Comparison of ENCODE assay signal across 14 cellular contexts in the genomic region with DNA sequence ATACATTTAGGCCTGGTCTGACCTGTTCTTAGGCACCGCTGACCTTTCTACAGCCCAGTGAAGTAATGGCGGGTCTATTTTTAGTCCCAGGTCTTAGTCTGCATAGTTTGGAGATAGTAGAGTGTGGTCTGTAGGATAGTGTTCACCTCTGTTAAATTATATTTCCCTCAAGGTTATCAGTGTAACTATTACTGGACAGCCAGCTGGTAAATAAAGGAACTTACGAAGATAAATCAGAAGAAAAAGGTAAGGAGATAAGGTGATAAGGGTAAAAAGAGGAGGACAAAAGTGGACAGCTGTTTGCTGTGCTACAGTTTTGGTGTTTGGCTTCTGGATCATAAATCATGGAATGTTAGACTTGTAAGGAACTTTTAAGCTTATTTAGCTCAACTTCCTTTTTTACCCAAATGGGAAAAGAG. TPM values are rescaled to one million over a fixed set of nuclear protein-coding genes. Genes with fewer than 3 reads are reported as not detected.
DNase-seq lines count a peak whose midpoint lies in the region; ATAC-seq and TF ChIP-seq lines count a peak whose summit lies in the region.
"Had no signal": no experiment of that assay in that cellular context is flagged by ENCODE, and none has a peak within 500 bp of the region (broad histone marks: within the 10 kb centered on the region; RNA-seq: fewer than 3 reads in every experiment).

No MANE protein-coding gene starts in this region.

- H3K36me3 Mint-ChIP-seq in nephron progenitor cell (ENCODE audit: low read depth) = peaks cover 24% of the 10 kb centered on the region

- H3K4me1 ChIP-seq in heart right ventricle = peaks cover 5 to 88% (median 51%) of the 10 kb centered on the region in 9 donors
- H3K4me1 ChIP-seq: BLaER1 had no signal

- H3K27me3 ChIP-seq in heart right ventricle (no peaks in the 10 kb centered on the region), H7 (ENCODE audit: control insufficient read depth, insufficient read depth, low read length) (no peaks in the 10 kb centered on the region)
- H3K27me3 ChIP-seq: BLaER1 had no signal

- peak overlapping the region in 9 of 10 donors; percentile 2 to 78 (median 52) for H3K27ac ChIP-seq in heart right ventricle
- H3K27ac ChIP-seq: BLaER1, GM23248 had no signal

- peaks cover 5% of the 10 kb centered on the region for H3K27me3 Mint-ChIP-seq in nephron progenitor cell (ENCODE audit: low read depth, poor library complexity)
- H3K27me3 Mint-ChIP-seq: CD8-positive, alpha-beta memory T cell had no signal

- H3K9me3 ChIP-seq in heart right ventricle = no peaks in the 10 kb centered on the region
- H3K9me3 ChIP-seq: BLaER1 had no signal

- H3K4me3 ChIP-seq in heart right ventricle (no peak overlapping the region), H7 (ENCODE audit: insufficient read depth, low read depth, low read length) (no peak overlapping the region)
- H3K4me3 ChIP-seq: BLaER1, GM23248 had no signal

- peak overlapping the region; percentile 12 for H3K27ac Mint-ChIP-seq in nephron progenitor cell
- H3K27ac Mint-ChIP-seq: CD8-positive, alpha-beta memory T cell had no signal

- H3K9me3 Mint-ChIP-seq in nephron progenitor cell = no peaks in the 10 kb centered on the region
- H3K9me3 Mint-ChIP-seq: CD8-positive, alpha-beta memory T cell had no signal

- peak; percentile 67 for ATAC-seq in Right ventricle myocardium superior (ENCODE audit: poor library complexity)
- ATAC-seq in left cardiac atrium = no peak
- peak in 7 of 8 donors; percentile 14 to 76 (median 67) for ATAC-seq in heart right ventricle

- TF ChIP-seq CTCF in heart right ventricle (IDR thresholded peaks at IDR 0.05) (no peak), nephron progenitor cell (IDR thresholded peaks at IDR 0.05) (no peak)

- DNase-seq in Right ventricle myocardium superior (no peak), left cardiac atrium (no peak), heart right ventricle (no peak), nephron progenitor cell (no peak), H7 (no peak), NCI-H2029 (lab: John Stamatoyannopoulos, UW) (no peak), NCI-H82 treated with DMSO at 0.1 percent for 48 hours (lab: John Stamatoyannopoulos, UW; ENCODE audit: unreplicated experiment) (no peak)
- DNase-seq: 8988T; AML-193; CD8-positive, alpha-beta memory T cell; DMS53; GF-D8; GM23248 had no signal

- H3K4me1 Mint-ChIP-seq in nephron progenitor cell = peaks cover 14% of the 10 kb centered on the region

- no peaks in the 10 kb centered on the region for H3K36me3 ChIP-seq in heart right ventricle
- no peaks in the 10 kb centered on the region for H3K36me3 ChIP-seq in H7 (replicated peaks; ENCODE audit: control insufficient read depth, insufficient read depth, low read length)
- H3K36me3 ChIP-seq: BLaER1 had no signal

- no peak overlapping the region for H3K4me3 Mint-ChIP-seq in nephron progenitor cell
- H3K4me3 Mint-ChIP-seq: CD8-positive, alpha-beta memory T cell had no signal

- intact Hi-C loops in Right ventricle myocardium superior (cut with DNase I) (no loop called here), left cardiac atrium (cut with DNase I) (no loop called here), heart right ventricle (cut with DNase I) (no loop called here)

- 51 to 63% methylated on average over 3 of the region's 3 CpGs for WGBS in heart right ventricle, 2 donors

RNA-seq across cellular contexts. Expression of gene XPR1, which starts 8.7 kb away (rescaled TPM):
- total RNA-seq in Right ventricle myocardium superior = 38.6 TPM
- 10 to 100 TPM; 20.5 to 25.4 TPM for total RNA-seq in left cardiac atrium
- 100 to 1,000 TPM in 4 of 10 donors, 10 to 100 TPM in 6; 28.2 to 142 (median 78.7) TPM for total RNA-seq in heart right ventricle
- 10 to 100 TPM; 18.3 to 20.8 TPM for polyA plus RNA-seq in heart right ventricle
- total RNA-seq in H7 (2014; rRNA removed; shearing (Covaris generic)) = 45.6 and 62.7 TPM in 2 replicates

Comparison
In these comparisons a context has a peak if more than half of its experiments do, and no peak if none do; other contexts are left out.
1. ATAC-seq: peak in Right ventricle myocardium superior (single experiment) and heart right ventricle (7 of 8); none in left cardiac atrium (0 of 2).